Comparison of ENCODE assay signal across 20 cellular contexts in genomic region chr1:78369546-78369945, GRCh38.
DNase-seq lines count a peak whose midpoint lies in the region; ATAC-seq and TF ChIP-seq lines count a peak whose summit lies in the region.
"Had no signal": no experiment of that assay in that cellular context is flagged by ENCODE, and none has a peak within 500 bp of the region (broad histone marks: within the 10 kb centered on the region; RNA-seq: fewer than 3 reads in every experiment).

No MANE protein-coding gene starts in this region.

- 95% methylated on average over 1 of the region's 1 CpG for WGBS in esophagus muscularis mucosa

- no peaks in the 10 kb centered on the region for H3K9me3 ChIP-seq in esophagus muscularis mucosa
- H3K9me3 ChIP-seq: Caco-2, SJCRH30 had no signal

- H3K36me3 ChIP-seq in esophagus muscularis mucosa: no peaks in the 10 kb centered on the region
- H3K36me3 ChIP-seq: SJCRH30 had no signal

- no peak overlapping the region for H3K4me3 Mint-ChIP-seq in activated CD4-positive, alpha-beta memory T cell treated with anti-CD3 and anti-CD28 coated beads, Interleukin-2, amount 10 ng/mL, durations not matched to agents 7 days and 5 days

- no peaks in the 10 kb centered on the region for H3K27me3 Mint-ChIP-seq in activated CD4-positive, alpha-beta memory T cell treated with anti-CD3 and anti-CD28 coated beads, Interleukin-2, amount 10 ng/mL, durations not matched to agents 7 days and 5 days

- H3K9me3 Mint-ChIP-seq in activated CD4-positive, alpha-beta memory T cell treated with anti-CD3 and anti-CD28 coated beads, Interleukin-2, amount 10 ng/mL, durations not matched to agents 7 days and 5 days: no peaks in the 10 kb centered on the region

- DNase-seq in ELR (ENCODE audit: low read depth) (peak; percentile 13), MV-4-11 (lab: John Stamatoyannopoulos, UW) (peak; percentile 27), choroid plexus epithelial cell (ENCODE audit: low read depth) (peak; percentile 59), foreskin fibroblast (peak; percentile 18 to 59), esophagus muscularis mucosa (ENCODE audit: extremely low spot score) (no peak)
- DNase-seq in activated CD4-positive, alpha-beta memory T cell treated with anti-CD3 and anti-CD28 coated beads, Interleukin-2, amount 10 ng/mL, durations not matched to agents 7 days and 5 days: no peak
- DNase-seq: Caco-2, DMS153, EL, NCI-H1436, NCI-H2029, NCI-H2171, NCI-H446 treated with DMSO at 0.1 percent for 48 hours, NCI-H748 treated with DMSO at 0.1 percent for 48 hours, PC-3, SJCRH30 had no signal

- no peak overlapping the region for H3K4me3 ChIP-seq in choroid plexus epithelial cell (ENCODE audit: low read depth, low read length)
- H3K4me3 ChIP-seq in foreskin fibroblast (ENCODE audit: low read depth in 1 of 2, low read length in 2 of 2): no peak overlapping the region
- no peak overlapping the region for H3K4me3 ChIP-seq in esophagus muscularis mucosa
- H3K4me3 ChIP-seq: SJCRH30 had no signal

- no peak overlapping the region for H3K27ac ChIP-seq in esophagus muscularis mucosa (replicated peaks in 1 of 4)
- H3K27ac ChIP-seq: HL-60, RWPE1, SJCRH30 had no signal

- no peaks in the 10 kb centered on the region for H3K27me3 ChIP-seq in esophagus muscularis mucosa
- H3K27me3 ChIP-seq: SJCRH30 had no signal

- TF ChIP-seq CTCF in choroid plexus epithelial cell (conservative IDR thresholded peaks at IDR 0.05; ENCODE audit: low read depth, low read length) (no peak), foreskin fibroblast (IDR thresholded peaks at IDR 0.05; ENCODE audit: low read depth, low read length) (no peak), esophagus muscularis mucosa (IDR thresholded peaks at IDR 0.05) (no peak)

- no peaks in the 10 kb centered on the region for H3K4me1 Mint-ChIP-seq in activated CD4-positive, alpha-beta memory T cell treated with anti-CD3 and anti-CD28 coated beads, Interleukin-2, amount 10 ng/mL, durations not matched to agents 7 days and 5 days

- POLR2A ChIA-PET in activated CD4-positive, alpha-beta memory T cell treated with anti-CD3 and anti-CD28 coated beads, Interleukin-2, amount 10 ng/mL, durations not matched to agents 7 days and 5 days (lab: Charles Lee): no interaction called here

- TF ChIP-seq POLR2A in esophagus muscularis mucosa (IDR thresholded peaks at IDR 0.05; ENCODE audit: low read depth): no peak

- no peak overlapping the region for H3K27ac Mint-ChIP-seq in activated CD4-positive, alpha-beta memory T cell treated with anti-CD3 and anti-CD28 coated beads, Interleukin-2, amount 10 ng/mL, durations not matched to agents 7 days and 5 days

- no peak for TF ChIP-seq EP300 in esophagus muscularis mucosa (IDR thresholded peaks at IDR 0.05)

- no peaks in the 10 kb centered on the region for H3K4me1 ChIP-seq in esophagus muscularis mucosa
- H3K4me1 ChIP-seq: Caco-2, SJCRH30 had no signal

- ATAC-seq in HG03108 (IDR thresholded peaks at IDR 0.05; ENCODE audit: unreplicated experiment) (no peak), HG02938 (IDR thresholded peaks at IDR 0.05; ENCODE audit: unreplicated experiment) (no peak)

- intact Hi-C loops in esophagus muscularis mucosa (cut with DNase I): no loop called here

- no peaks in the 10 kb centered on the region for H3K36me3 Mint-ChIP-seq in activated CD4-positive, alpha-beta memory T cell treated with anti-CD3 and anti-CD28 coated beads, Interleukin-2, amount 10 ng/mL, durations not matched to agents 7 days and 5 days (ENCODE audit: low read depth)

- CTCF ChIA-PET in activated CD4-positive, alpha-beta memory T cell treated with anti-CD3 and anti-CD28 coated beads, Interleukin-2, amount 10 ng/mL, durations not matched to agents 7 days and 5 days (lab: Charles Lee): interaction anchor here (0.7 kb wide), 1 partner anchor 151 kb away, joined by 3 read pairs; no protein-coding TSS in a partner anchor

Comparison
In these comparisons a context has a peak if more than half of its experiments do, and no peak if none do; other contexts are left out.
1. DNase-seq: peak in ELR (single experiment), MV-4-11 (single experiment), choroid plexus epithelial cell (single experiment) and foreskin fibroblast (2 of 2); none in esophagus muscularis mucosa (single experiment) and activated CD4-positive, alpha-beta memory T cell treated with anti-CD3 and anti-CD28 coated beads, Interleukin-2, amount 10 ng/mL, durations not matched to agents 7 days and 5 days (single experiment).